Comparison of ENCODE assay signal across 26 cellular contexts in the genomic region with DNA sequence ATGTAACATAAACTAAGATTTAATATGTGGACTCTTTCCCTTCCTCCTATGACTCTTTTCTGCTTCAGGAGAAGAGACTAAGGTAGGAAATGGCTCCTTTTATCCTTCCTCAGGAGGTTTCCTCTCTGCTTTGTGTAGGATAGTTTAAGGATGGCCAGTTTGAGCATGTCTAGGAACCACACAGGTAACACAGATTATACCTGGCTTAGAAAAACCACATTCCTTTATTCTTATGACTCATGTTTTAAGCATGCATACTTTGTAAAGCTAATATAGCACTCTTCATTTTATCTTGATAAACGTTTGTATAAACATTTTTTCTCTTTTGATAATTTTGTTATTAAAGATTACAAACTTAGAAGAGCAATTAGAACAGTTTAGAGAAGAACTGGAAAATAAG. TPM values are rescaled to one million over a fixed set of nuclear protein-coding genes. Genes with fewer than 3 reads are reported as not detected.
DNase-seq lines count a peak whose midpoint lies in the region; ATAC-seq, FAIRE-seq and TF ChIP-seq lines count a peak whose summit lies in the region.
"Had no signal": no experiment of that assay in that cellular context is flagged by ENCODE, and none has a peak within 500 bp of the region (broad histone marks: within the 10 kb centered on the region; RNA-seq: fewer than 3 reads in every experiment).

No MANE protein-coding gene starts in this region.

- no peak for TF ChIP-seq CTCF in 22Rv1 (IDR thresholded peaks at IDR 0.05)
- no peak for TF ChIP-seq CTCF in natural killer cell (IDR thresholded peaks at IDR 0.05)

- H3K4ac ChIP-seq in mesendoderm (ENCODE audit: low read depth, low read length), result no peak overlapping the region

- H3K36me3 ChIP-seq in mesendoderm (ENCODE audit: control insufficient read depth, insufficient read depth, low read length), result no peaks in the 10 kb centered on the region

- H2BK15ac ChIP-seq in mesendoderm (replicated peaks; ENCODE audit: low read depth), result no peak overlapping the region

- no peak for ATAC-seq in natural killer cell

- peaks cover 16% of the 10 kb centered on the region for H3K36me3 Mint-ChIP-seq in natural killer cell

- H3K23ac ChIP-seq in mesendoderm (ENCODE audit: low read length), result no peak overlapping the region

- FAIRE-seq in RCC 7860 (lab: Jason Lieb, UNC), result peak; percentile 64

- no CpG with 5 or more reads among the region's 1 CpG for WGBS in mesendoderm (ENCODE audit: extremely low coverage, insufficient coverage, low lambda C conversion rate)

- H3K79me2 ChIP-seq in mesendoderm (ENCODE audit: control insufficient read depth, insufficient read depth, low read length), result no peaks in the 10 kb centered on the region

- no peak overlapping the region for H3K4me2 ChIP-seq in mesendoderm (ENCODE audit: low read length)

- H3K4me3 Mint-ChIP-seq in natural killer cell, result no peak overlapping the region
- H3K4me3 Mint-ChIP-seq: activated CD4-positive, alpha-beta memory T cell treated with anti-CD3 and anti-CD28 coated beads, Interleukin-2, amount 10 ng/mL, durations not matched to agents 7 days and 5 days; dendritic cell treated with granulocyte-macrophage colony-stimulating factor and Interleukin-4, amounts not matched to agents 40 ng/mL and 50 ng/mL, for 4 days; IgD-negative memory B cell; nephron had no signal

- no peaks in the 10 kb centered on the region for H3K79me1 ChIP-seq in mesendoderm (ENCODE audit: low read length)

- H4K8ac ChIP-seq in mesendoderm (ENCODE audit: low read depth, low read length), result no peak overlapping the region

- no peak overlapping the region for H2BK5ac ChIP-seq in mesendoderm (ENCODE audit: low read length)

- peaks cover 0 to 7% of the 10 kb centered on the region in 2 donors for H3K4me1 Mint-ChIP-seq in natural killer cell
- H3K4me1 Mint-ChIP-seq: IgD-negative memory B cell, nephron had no signal

- no peak overlapping the region for H3K4me3 ChIP-seq in mesendoderm (ENCODE audit: low read length)
- H3K4me3 ChIP-seq: adrenal gland, cardiac muscle cell, SJSA1, stomach had no signal

- no peaks in the 10 kb centered on the region for H3K4me1 ChIP-seq in mesendoderm (ENCODE audit: control insufficient read depth, low read depth, low read length)
- H3K4me1 ChIP-seq: SJSA1 had no signal

- peak overlapping the region; percentile 65 for H3K27ac ChIP-seq in 22Rv1
- peak overlapping the region; percentile 89 for H3K27ac ChIP-seq in epithelial cell of prostate
- no peak overlapping the region for H3K27ac ChIP-seq in mesendoderm (ENCODE audit: low read depth, low read length)
- H3K27ac ChIP-seq: adrenal gland, cardiac muscle cell, SJSA1 had no signal

- H3K9ac ChIP-seq in mesendoderm (ENCODE audit: low read length), result no peak overlapping the region

- H2AK5ac ChIP-seq in mesendoderm (ENCODE audit: low read length), result no peak overlapping the region

- intact Hi-C loops in natural killer cell (cut with micrococcal nuclease), result no loop called here

- no peaks in the 10 kb centered on the region for H3K27me3 ChIP-seq in mesendoderm (ENCODE audit: insufficient read depth, low read length, poor library complexity)
- H3K27me3 ChIP-seq: adrenal gland, cardiac muscle cell, SJSA1, stomach had no signal

- H4K5ac ChIP-seq in mesendoderm (ENCODE audit: low read length), result no peak overlapping the region

- H3K9me3 Mint-ChIP-seq in natural killer cell, result no peaks in the 10 kb centered on the region
- H3K9me3 Mint-ChIP-seq: activated CD4-positive, alpha-beta memory T cell treated with anti-CD3 and anti-CD28 coated beads, Interleukin-2, amount 10 ng/mL, durations not matched to agents 7 days and 5 days; dendritic cell treated with granulocyte-macrophage colony-stimulating factor and Interleukin-4, amounts not matched to agents 40 ng/mL and 50 ng/mL, for 4 days; IgD-negative memory B cell; nephron had no signal

- no peak overlapping the region for H3K27ac Mint-ChIP-seq in natural killer cell
- H3K27ac Mint-ChIP-seq: activated CD4-positive, alpha-beta memory T cell treated with anti-CD3 and anti-CD28 coated beads, Interleukin-2, amount 10 ng/mL, durations not matched to agents 7 days and 5 days; dendritic cell treated with granulocyte-macrophage colony-stimulating factor and Interleukin-4, amounts not matched to agents 40 ng/mL and 50 ng/mL, for 4 days; IgD-negative memory B cell; nephron had no signal

- H3K56ac ChIP-seq in mesendoderm (ENCODE audit: low read length), result no peak overlapping the region

- DNase-seq in RCC 7860 (ENCODE audit: low spot score) (no peak), epithelial cell of prostate (ENCODE audit: low read depth, low spot score) (peak; percentile 68), mesendoderm (peak; percentile 34), COLO829 (ENCODE audit: low spot score) (no peak), NCI-H1694 (lab: John Stamatoyannopoulos, UW) (no peak), natural killer cell (no peak), cerebellum (ENCODE audit: low spot score) (no peak)
- DNase-seq: activated CD4-positive, alpha-beta memory T cell treated with anti-CD3 and anti-CD28 coated beads, Interleukin-2, amount 10 ng/mL, durations not matched to agents 7 days and 5 days; activated CD4-positive, CD25-positive, alpha-beta regulatory T cell; adrenal gland; Calu3; EL; foreskin melanocyte; hypothalamus; midbrain; NCI-H1436 treated with DMSO at 0.1 percent for 48 hours; NCI-H2171 treated with DMSO at 0.1 percent for 48 hours; NCI-H69; posterior cingulate gyrus; stomach had no signal

- H3K27me3 Mint-ChIP-seq in natural killer cell (ENCODE audit: low read depth in 2 of 2), result no peaks in the 10 kb centered on the region
- H3K27me3 Mint-ChIP-seq: activated CD4-positive, alpha-beta memory T cell treated with anti-CD3 and anti-CD28 coated beads, Interleukin-2, amount 10 ng/mL, durations not matched to agents 7 days and 5 days; dendritic cell treated with granulocyte-macrophage colony-stimulating factor and Interleukin-4, amounts not matched to agents 40 ng/mL and 50 ng/mL, for 4 days; IgD-negative memory B cell had no signal

- no peak overlapping the region for H3K18ac ChIP-seq in mesendoderm (ENCODE audit: low read length)

- no peak overlapping the region for H2BK120ac ChIP-seq in mesendoderm (ENCODE audit: low read depth, low read length)

RNA-seq across cellular contexts. Expression of gene CYP51A1, which starts 57.8 kb away (rescaled TPM):
- 120 TPM for polyA plus RNA-seq in mesendoderm (2013, experiment 1 of 2)
- polyA plus RNA-seq in mesendoderm (2013, experiment 2 of 2), result 119 TPM
- total RNA-seq in natural killer cell (10 to 100 TPM; 37.2 to 53.0 (median 49.3) TPM), cerebellum (126 TPM)

Comparison
In these comparisons a context has a peak if more than half of its experiments do, and no peak if none do; other contexts are left out.
1. DNase-seq: peak in epithelial cell of prostate (single experiment) and mesendoderm (single experiment); none in RCC 7860 (single experiment), COLO829 (single experiment), NCI-H1694 (single experiment), natural killer cell (single experiment) and cerebellum (single experiment).